In the genomic region with DNA sequence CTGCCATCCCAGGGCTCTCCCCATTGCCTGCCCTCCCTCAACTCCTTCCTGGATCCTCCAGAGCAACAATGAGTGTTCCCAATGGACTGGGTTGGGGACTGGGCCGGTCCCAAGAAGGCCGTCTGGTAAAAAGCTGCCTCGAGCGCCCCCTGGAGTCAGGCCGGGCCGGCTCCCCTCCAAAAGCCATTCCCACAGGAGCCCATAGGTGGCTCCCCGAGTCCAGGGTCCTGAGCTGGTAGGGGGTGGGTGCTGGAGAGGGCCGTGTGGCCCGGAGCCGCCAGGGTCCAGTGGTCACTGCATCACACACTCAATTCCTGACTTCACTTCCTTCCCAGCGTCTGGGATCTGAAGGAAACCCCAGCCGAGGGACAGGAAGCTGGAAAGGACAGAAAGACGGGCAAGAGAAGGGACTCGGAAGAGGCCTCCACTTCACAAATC, we compare ENCODE assay signal across 1 cellular context.
TF ChIP-seq lines count a peak whose summit lies in the region.

No MANE protein-coding gene starts in this region.

TF ChIP-seq in endothelial cell of umbilical vein, 7 proteins besides CTCF, POLR2A, EP300 and RAD21 (continued from another document):
- no peak for TF ChIP-seq JUN (IDR thresholded peaks at IDR 0.05; ENCODE audit: borderline replicate concordance, insufficient read depth, insufficient read length, low read depth)
